Comparison of ENCODE assay signal across 25 cellular contexts in genomic region chr7:149224352-149224751, GRCh38.
"Had no signal": no experiment of that assay in that cellular context is flagged by ENCODE, and none has a peak within 500 bp of the region (broad histone marks: within the 10 kb centered on the region; RNA-seq: fewer than 3 reads in every experiment).

No MANE protein-coding gene starts in this region.

- H3K9me3 ChIP-seq: MG63, SJSA1 had no signal

- H3K27me3 ChIP-seq: MG63, SJSA1 had no signal

- DNase-seq: Karpas-422, KG1, MG63, NCI-H1092, NCI-H1105 treated with DMSO at 0.1 percent for 48 hours, NCI-H1417 treated with DMSO at 0.1 percent for 48 hours, NCI-H146, NCI-H187, NCI-H2029, NCI-H2081 treated with DMSO at 0.1 percent for 48 hours, NCI-H2171, NCI-H226, NCI-H446, NCI-H510A, NCI-H524 treated with DMSO at 0.1 percent for 48 hours, NCI-H69, NCI-H774, Right ventricle myocardium superior, RPMI8226, SIG-M5 had no signal

- H3K27ac ChIP-seq: HL-60, SJSA1, SK-N-MC had no signal

- H3K4me1 ChIP-seq: SJSA1 had no signal

- H3K4me3 ChIP-seq: MG63, SJSA1, SK-N-MC had no signal

- FAIRE-seq: HTR-8/SVneo, RCC 7860 had no signal
